In the genomic region with DNA sequence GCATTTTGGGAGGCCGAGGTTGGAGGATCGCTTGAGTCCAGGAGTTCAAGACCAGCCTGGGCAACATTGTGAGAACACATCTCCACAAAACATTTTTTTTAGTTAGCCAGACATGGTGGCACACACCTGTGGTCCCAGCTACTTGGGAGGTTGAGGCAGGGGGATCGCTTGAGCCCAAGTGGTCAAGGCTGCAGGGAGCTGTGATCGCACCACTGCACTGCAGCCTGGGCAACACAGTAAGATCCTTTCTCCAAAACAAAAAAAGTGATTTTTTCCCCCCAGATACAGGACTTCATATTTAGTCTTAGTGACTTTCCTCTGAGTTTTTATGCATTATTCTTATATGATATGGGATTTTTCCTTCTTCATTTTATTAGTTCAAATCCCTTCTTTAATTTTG, we compare ENCODE assay signal across 21 cellular contexts. TPM values are rescaled to one million over a fixed set of nuclear protein-coding genes. Genes with fewer than 3 reads are reported as not detected.
DNase-seq lines count a peak whose midpoint lies in the region; ATAC-seq, FAIRE-seq and TF ChIP-seq lines count a peak whose summit lies in the region.
"Had no signal": no experiment of that assay in that cellular context is flagged by ENCODE, and none has a peak within 500 bp of the region (broad histone marks: within the 10 kb centered on the region; RNA-seq: fewer than 3 reads in every experiment).

No MANE protein-coding gene starts in this region.

- H3K4me2 ChIP-seq in OCI-LY7 (ENCODE audit: low read length) (peak overlapping the region; percentile 41), K562 (ENCODE audit: insufficient read depth, low read length) (no peak overlapping the region)
- H3K4me2 ChIP-seq: A549, GM23338 had no signal

- H3K36me3 ChIP-seq in Caco-2 (ENCODE audit: control insufficient read depth, insufficient read depth, low read length) (0 out of 2 replicates have a peak, but pooled peaks cover 1% of the 10 kb centered on the region), OCI-LY7 (ENCODE audit: insufficient read depth, low read length) (peaks cover 45% of the 10 kb centered on the region), K562 (ENCODE audit: control insufficient read depth, insufficient read depth, low read length) (no peaks in the 10 kb centered on the region)

- no peak overlapping the region for H2AFZ ChIP-seq in OCI-LY7 (ENCODE audit: low read length)
- no peak overlapping the region for H2AFZ ChIP-seq in K562 (ENCODE audit: low read depth, low read length)
- H2AFZ ChIP-seq: GM23338 had no signal

- TF ChIP-seq RAD21 in K562 (CRISPR knock-in tag; conservative IDR thresholded peaks at IDR 0.05 in 1 of 2, IDR thresholded peaks at IDR 0.05 in 1 of 2), result no peak

- peaks cover 31% of the 10 kb centered on the region for H3K4me1 ChIP-seq in Caco-2
- H3K4me1 ChIP-seq in OCI-LY7 (ENCODE audit: insufficient read depth, low read length, poor library complexity, severe bottlenecking), result peaks cover 63% of the 10 kb centered on the region
- H3K4me1 ChIP-seq in K562 (replicated peaks in 1 of 2; ENCODE audit: control insufficient read depth in 2 of 2, insufficient read depth in 2 of 2, low read length in 2 of 2), result peaks cover under 1 to 3% of the 10 kb centered on the region in 2 experiments; a peak in 2 of 5 replicates

- no peaks in the 10 kb centered on the region for H3K27me3 Mint-ChIP-seq in Caco-2 (ENCODE audit: insufficient read depth, unreplicated experiment)
- no peaks in the 10 kb centered on the region for H3K27me3 Mint-ChIP-seq in stimulated activated memory B cell treated with anti-CD40 and anti-IgM and Interleukin-4, amounts not matched to agents 10 μg/mL and 1 μg/mL and 100 μg/mL, for 72 hours
- H3K27me3 Mint-ChIP-seq in osteocyte (ENCODE audit: unreplicated experiment), result no peaks in the 10 kb centered on the region

- DNase-seq in Caco-2 (no peak), OCI-LY7 (ENCODE audit: low spot score) (no peak), K562 (ENCODE audit: extremely low read depth in 1 of 4, low spot score in 3 of 4) (no peak), dermis blood vessel endothelial cell (no peak), osteocyte (ENCODE audit: extremely low spot score, unreplicated experiment) (no peak), DMS153 treated with DMSO at 0.1 percent for 48 hours (lab: John Stamatoyannopoulos, UW; ENCODE audit: unreplicated experiment) (no peak)
- DNase-seq: 8988T; ACHN; C1 segment of cervical spinal cord; CD4-positive, alpha-beta memory T cell; COR-L47; DMS153; DMS79; GF-D8; H9 had no signal

- H3K9me3 ChIP-seq in Caco-2, result no peaks in the 10 kb centered on the region
- no peaks in the 10 kb centered on the region for H3K9me3 ChIP-seq in OCI-LY7 (ENCODE audit: low read length)
- no peaks in the 10 kb centered on the region for H3K9me3 ChIP-seq in K562 (replicated peaks; ENCODE audit: control insufficient read depth, insufficient read depth, low read depth, low read length)
- H3K9me3 ChIP-seq: A549 had no signal

- in situ Hi-C loops in K562 (cut with MboI), result no loop called here

- H3K4me1 Mint-ChIP-seq in Caco-2 (ENCODE audit: low read depth, unreplicated experiment), result peaks cover 12% of the 10 kb centered on the region
- H3K4me1 Mint-ChIP-seq in stimulated activated memory B cell treated with anti-CD40 and anti-IgM and Interleukin-4, amounts not matched to agents 10 μg/mL and 1 μg/mL and 100 μg/mL, for 72 hours, result peaks cover 36% of the 10 kb centered on the region
- peaks cover 2% of the 10 kb centered on the region for H3K4me1 Mint-ChIP-seq in osteocyte (ENCODE audit: unreplicated experiment)
- H3K4me1 Mint-ChIP-seq: H9 had no signal

- H3K79me2 ChIP-seq in OCI-LY7 (ENCODE audit: insufficient read depth, low read depth, low read length) (peaks cover 49% of the 10 kb centered on the region), K562 (ENCODE audit: control insufficient read depth, insufficient read depth, low read length) (no peaks in the 10 kb centered on the region)

- H3K9ac ChIP-seq in K562 (ENCODE audit: insufficient read depth in 1 of 2, low read depth in 2 of 2, low read length in 2 of 2), result no peak overlapping the region

- H3K4me3 ChIP-seq in Caco-2 (ENCODE audit: low read depth, low read length) (no peak overlapping the region), OCI-LY7 (ENCODE audit: low read depth, low read length, poor library complexity, severe bottlenecking) (no peak overlapping the region), K562 (no peak overlapping the region)
- H3K4me3 ChIP-seq: A549, GM23338 had no signal

- no peak for FAIRE-seq in K562 (lab: Jason Lieb, UNC)
- FAIRE-seq: A549, GM12891, GM18507 had no signal

- TF ChIP-seq CTCF in Caco-2 (IDR thresholded peaks at IDR 0.05; ENCODE audit: insufficient read depth in 1 of 2, low read depth in 1 of 2, low read length in 1 of 2, severe bottlenecking in 1 of 2, unreplicated experiment in 1 of 2) (no peak), OCI-LY7 (conservative IDR thresholded peaks at IDR 0.05; ENCODE audit: low read length) (no peak), K562 (IDR thresholded peaks at IDR 0.05 in 2 of 3, conservative IDR thresholded peaks at IDR 0.05 in 1 of 3; ENCODE audit: insufficient read depth in 2 of 3, low read depth in 1 of 3, low read length in 3 of 3) (no peak), osteocyte (IDR thresholded peaks at IDR 0.05) (no peak)

- H3K27ac Mint-ChIP-seq in Caco-2 (ENCODE audit: unreplicated experiment), result peak overlapping the region; percentile 25
- peak overlapping the region; percentile 27 for H3K27ac Mint-ChIP-seq in stimulated activated memory B cell treated with anti-CD40 and anti-IgM and Interleukin-4, amounts not matched to agents 10 μg/mL and 1 μg/mL and 100 μg/mL, for 72 hours
- H3K27ac Mint-ChIP-seq in osteocyte (ENCODE audit: unreplicated experiment), result no peak overlapping the region
- H3K27ac Mint-ChIP-seq: CD4-positive, alpha-beta memory T cell; GM23338 had no signal

- H3K27me3 ChIP-seq in Caco-2 (replicated peaks; ENCODE audit: control insufficient read depth, insufficient read depth, low read length) (no peaks in the 10 kb centered on the region), K562 (ENCODE audit: control insufficient read depth in 2 of 2, insufficient read depth in 2 of 2, low read length in 2 of 2) (no peaks in the 10 kb centered on the region)

- WGBS in K562 (ENCODE audit: insufficient coverage, low coverage, missing lambda C conversion rate), result 37% methylated on average over 3 of the region's 4 CpGs

- H3K27ac ChIP-seq in OCI-LY7 (ENCODE audit: low read depth, low read length, poor library complexity, severe bottlenecking) (peak overlapping the region; percentile 71), K562 (ENCODE audit: extremely low read depth, low read depth, low read length) (no peak overlapping the region)
- H3K27ac ChIP-seq: A549 had no signal

- H3K9me3 Mint-ChIP-seq in Caco-2 (ENCODE audit: unreplicated experiment) (no peaks in the 10 kb centered on the region), osteocyte (ENCODE audit: unreplicated experiment) (no peaks in the 10 kb centered on the region)
- no peaks in the 10 kb centered on the region for H3K9me3 Mint-ChIP-seq in stimulated activated memory B cell treated with anti-CD40 and anti-IgM and Interleukin-4, amounts not matched to agents 10 μg/mL and 1 μg/mL and 100 μg/mL, for 72 hours
- H3K9me3 Mint-ChIP-seq: CD4-positive, alpha-beta memory T cell; GM23338; H9 had no signal

- no peaks in the 10 kb centered on the region for H3K9me1 ChIP-seq in K562 (ENCODE audit: control insufficient read depth, insufficient read depth, low read length)

- H3K36me3 Mint-ChIP-seq in Caco-2 (ENCODE audit: insufficient read depth, unreplicated experiment) (peaks cover 89% of the 10 kb centered on the region), osteocyte (ENCODE audit: unreplicated experiment) (no peaks in the 10 kb centered on the region)
- no peaks in the 10 kb centered on the region for H3K36me3 Mint-ChIP-seq in stimulated activated memory B cell treated with anti-CD40 and anti-IgM and Interleukin-4, amounts not matched to agents 10 μg/mL and 1 μg/mL and 100 μg/mL, for 72 hours
- H3K36me3 Mint-ChIP-seq: CD4-positive, alpha-beta memory T cell had no signal

- H3K4me3 Mint-ChIP-seq in Caco-2 (ENCODE audit: unreplicated experiment) (no peak overlapping the region), osteocyte (ENCODE audit: unreplicated experiment) (no peak overlapping the region)
- H3K4me3 Mint-ChIP-seq in stimulated activated memory B cell treated with anti-CD40 and anti-IgM and Interleukin-4, amounts not matched to agents 10 μg/mL and 1 μg/mL and 100 μg/mL, for 72 hours, result no peak overlapping the region
- H3K4me3 Mint-ChIP-seq: CD4-positive, alpha-beta memory T cell; GM23338; H9 had no signal

- CTCF ChIA-PET in Caco-2 (lab: Charles Lee) (no interaction called here), OCI-LY7 (lab: Charles Lee; ENCODE audit: unreplicated experiment) (no interaction called here), K562 (lab: Yijun Ruan, JAX; ENCODE audit: low intra/inter-chr PET ratio) (no interaction called here)

- no peaks in the 10 kb centered on the region for H3K9me2 ChIP-seq in OCI-LY7 (ENCODE audit: insufficient read depth, low read length)

- POLR2A ChIA-PET in Caco-2 (lab: Charles Lee) (interaction anchor here (0.5 kb wide), 1 partner anchor 32 kb away, joined by 3 read pairs; no protein-coding TSS in a partner anchor), OCI-LY7 (lab: Charles Lee) (interaction anchor here (0.5 to 1.2 kb wide), 4 partner anchors 16 to 218 kb away, joined by 3 to 4 read pairs (median 3); no protein-coding TSS in a partner anchor), K562 (lab: Yijun Ruan, JAX) (no interaction called here)

- BruUV-seq in Caco-2 (replicated peaks; lab: Mats Ljungman, UMichigan), result no TSS peak
- no TSS peak for BruUV-seq in OCI-LY7 (replicated peaks; lab: Mats Ljungman, UMichigan)
- no TSS peak for BruUV-seq in K562 (replicated peaks; lab: Mats Ljungman, UMichigan)

- TF ChIP-seq POLR2A in K562 (conservative IDR thresholded peaks at IDR 0.05), result no peak

- intact Hi-C loops in Caco-2 (cut with micrococcal nuclease; ENCODE audit: unreplicated experiment), result no loop called here
- intact Hi-C loops in OCI-LY7 (cut with micrococcal nuclease; ENCODE audit: unreplicated experiment), result no loop called here
- intact Hi-C loops in K562 (cut with micrococcal nuclease), result no loop called here

- ATAC-seq in K562, result no peak
- ATAC-seq in stimulated activated memory B cell treated with anti-CD40 and anti-IgM and Interleukin-4, amounts not matched to agents 10 μg/mL and 1 μg/mL and 100 μg/mL, for 72 hours, result no peak
- ATAC-seq: A549, GM23338, HCT116 had no signal

- H4K20me1 ChIP-seq in OCI-LY7 (ENCODE audit: insufficient read depth, low read length), result no peaks in the 10 kb centered on the region
- no peaks in the 10 kb centered on the region for H4K20me1 ChIP-seq in K562 (replicated peaks; ENCODE audit: control insufficient read depth, insufficient read depth, low read length)

- TF ChIP-seq EP300 in K562 (IDR thresholded peaks at IDR 0.05; ENCODE audit: low read length), result no peak

RNA-seq across cellular contexts. Expression of gene OXA1L, which starts 20.2 kb away (rescaled TPM):
- total RNA-seq in Caco-2 (2022) (110 and 116 TPM in 2 replicates), OCI-LY7 (2022) (141 and 150 TPM in 2 replicates), K562 (2014; rRNA removed) (145 and 157 TPM in 2 replicates), K562 (2014; rRNA removed; fragmentation: Illumina TruSeq; extraction: Trizol) (99.6 and 100 TPM in 2 replicates), K562 (2015; rRNA removed; fragmentation: Illumina TruSeq; extraction: Trizol) (115 TPM in 2 replicates), K562 (2021) (119 and 125 TPM in 2 replicates), dermis blood vessel endothelial cell (48.8 and 70.6 TPM in 2 replicates), osteocyte (114 and 122 TPM in 2 replicates)
- total RNA-seq in OCI-LY7 (2014; rRNA removed; shearing (Covaris generic)), result 128 and 153 TPM in 2 replicates
- 185 and 201 TPM in 2 replicates for total RNA-seq in K562 (2011; cell fraction: chromatin; rRNA removed; ENCODE audit: low replicate concordance)
- 139 and 158 TPM in 2 replicates for total RNA-seq in K562 (2011; cell fraction: nucleolus; rRNA removed)
- 191 and 256 TPM in 2 replicates for total RNA-seq in K562 (2011; cell fraction: nucleoplasm; rRNA removed)
- polyA plus RNA-seq in K562 (2011; rRNA removed) (166 and 183 TPM in 2 replicates), K562 (2014; fragmentation: Illumina TruSeq; extraction: Trizol) (204 and 210 TPM in 2 replicates), K562 (2014; fragmentation: Nextera tagmentation; extraction: Ambion mirVana) (100 to 1,000 TPM; 137 to 166 TPM), K562 (2014; rRNA removed) (195 and 210 TPM in 2 replicates)
- polyA plus RNA-seq in K562 (2011; cell fraction: cytosol; rRNA removed), result 170 and 202 TPM in 2 replicates
- 331 and 388 TPM in 2 replicates for polyA plus RNA-seq in K562 (2011; cell fraction: nucleus; rRNA removed)
- 129 and 159 TPM in 2 replicates for polyA plus RNA-seq in K562 (2012)
- 103 and 117 TPM in 2 replicates for polyA minus RNA-seq in K562 (2011; rRNA and poly(A)+ RNA removed)
- polyA minus RNA-seq in K562 (2011; cell fraction: cytosol; rRNA and poly(A)+ RNA removed), result 64.9 and 65.9 TPM in 2 replicates
- 81.6 and 132 TPM in 2 replicates for polyA minus RNA-seq in K562 (2011; cell fraction: nucleus; rRNA and poly(A)+ RNA removed)

RNA-seq across cellular contexts. Expression of gene SLC7A7, which starts 28.6 kb away (rescaled TPM):
- total RNA-seq in Caco-2 (2022) (380 and 443 TPM in 2 replicates), OCI-LY7 (2022) (50.0 and 59.2 TPM in 2 replicates), K562 (2014; rRNA removed) (0.41 TPM in 1 of 2 replicates, not detected in the other), K562 (2014; rRNA removed; fragmentation: Illumina TruSeq; extraction: Trizol) (0.07 TPM in 1 of 2 replicates, not detected in the other), K562 (2015; rRNA removed; fragmentation: Illumina TruSeq; extraction: Trizol) (0.11 and 0.14 TPM in 2 replicates), K562 (2021) (0.36 and 0.60 TPM in 2 replicates), dermis blood vessel endothelial cell (4.8 and 8.3 TPM in 2 replicates), osteocyte (1.2 and 1.6 TPM in 2 replicates)
- total RNA-seq in OCI-LY7 (2014; rRNA removed; shearing (Covaris generic)), result 30.6 and 32.7 TPM in 2 replicates
- total RNA-seq in K562 (2011; cell fraction: chromatin; rRNA removed; ENCODE audit: low replicate concordance), result 0.69 and 0.76 TPM in 2 replicates
- 0.33 and 0.53 TPM in 2 replicates for total RNA-seq in K562 (2011; cell fraction: nucleolus; rRNA removed)
- 0.31 and 0.66 TPM in 2 replicates for total RNA-seq in K562 (2011; cell fraction: nucleoplasm; rRNA removed)
- polyA plus RNA-seq in K562 (2011; rRNA removed) (0.38 and 0.45 TPM in 2 replicates), K562 (2014; fragmentation: Illumina TruSeq; extraction: Trizol) (0.22 and 0.46 TPM in 2 replicates), K562 (2014; fragmentation: Nextera tagmentation; extraction: Ambion mirVana) (under 1 TPM; 0.24 to 0.32 TPM), K562 (2014; rRNA removed) (0.68 and 1.0 TPM in 2 replicates)
- polyA plus RNA-seq in K562 (2011; cell fraction: cytosol; rRNA removed), result 0.27 TPM in 2 replicates
- 0.29 and 0.48 TPM in 2 replicates for polyA plus RNA-seq in K562 (2011; cell fraction: nucleus; rRNA removed)
- polyA plus RNA-seq in K562 (2012), result 0.20 and 0.80 TPM in 2 replicates
- polyA minus RNA-seq in K562 (2011; rRNA and poly(A)+ RNA removed), result 0.27 and 0.39 TPM in 2 replicates
- not detected in 2 replicates for polyA minus RNA-seq in K562 (2011; cell fraction: cytosol; rRNA and poly(A)+ RNA removed)
- not detected in 2 replicates for polyA minus RNA-seq in K562 (2011; cell fraction: nucleus; rRNA and poly(A)+ RNA removed)

RNA-seq across cellular contexts. Expression of gene MRPL52, which starts 43.0 kb away (rescaled TPM):
- total RNA-seq in Caco-2 (2022) (149 TPM in 2 replicates), OCI-LY7 (2022) (164 and 181 TPM in 2 replicates), K562 (2014; rRNA removed) (161 and 168 TPM in 2 replicates), K562 (2014; rRNA removed; fragmentation: Illumina TruSeq; extraction: Trizol) (162 and 169 TPM in 2 replicates), K562 (2015; rRNA removed; fragmentation: Illumina TruSeq; extraction: Trizol) (169 and 170 TPM in 2 replicates), K562 (2021) (213 and 214 TPM in 2 replicates), dermis blood vessel endothelial cell (30.1 and 38.1 TPM in 2 replicates), osteocyte (74.3 and 74.7 TPM in 2 replicates)
- 100 and 126 TPM in 2 replicates for total RNA-seq in OCI-LY7 (2014; rRNA removed; shearing (Covaris generic))
- total RNA-seq in K562 (2011; cell fraction: chromatin; rRNA removed; ENCODE audit: low replicate concordance), result 70.4 and 75.8 TPM in 2 replicates
- total RNA-seq in K562 (2011; cell fraction: nucleolus; rRNA removed), result 57.0 and 70.0 TPM in 2 replicates
- total RNA-seq in K562 (2011; cell fraction: nucleoplasm; rRNA removed), result 73.5 and 91.2 TPM in 2 replicates
- polyA plus RNA-seq in K562 (2011; rRNA removed) (107 and 113 TPM in 2 replicates), K562 (2014; fragmentation: Illumina TruSeq; extraction: Trizol) (71.1 and 71.5 TPM in 2 replicates), K562 (2014; fragmentation: Nextera tagmentation; extraction: Ambion mirVana) (10 to 100 TPM; 56.5 to 79.8 TPM), K562 (2014; rRNA removed) (173 and 220 TPM in 2 replicates)
- polyA plus RNA-seq in K562 (2011; cell fraction: cytosol; rRNA removed), result 60.6 and 83.2 TPM in 2 replicates
- polyA plus RNA-seq in K562 (2011; cell fraction: nucleus; rRNA removed), result 55.8 and 68.8 TPM in 2 replicates
- 149 and 246 TPM in 2 replicates for polyA plus RNA-seq in K562 (2012)
- polyA minus RNA-seq in K562 (2011; rRNA and poly(A)+ RNA removed), result 24.4 and 36.8 TPM in 2 replicates
- polyA minus RNA-seq in K562 (2011; cell fraction: cytosol; rRNA and poly(A)+ RNA removed), result 42.3 and 44.0 TPM in 2 replicates
- 20.5 and 28.9 TPM in 2 replicates for polyA minus RNA-seq in K562 (2011; cell fraction: nucleus; rRNA and poly(A)+ RNA removed)

RNA-seq across cellular contexts. Expression of gene MMP14, which starts 49.7 kb away (rescaled TPM):
- total RNA-seq in Caco-2 (2022), result 57.2 and 62.9 TPM in 2 replicates
- 2.8 TPM in 2 replicates for total RNA-seq in OCI-LY7 (2014; rRNA removed; shearing (Covaris generic))
- 9.0 and 11.9 TPM in 2 replicates for total RNA-seq in OCI-LY7 (2022)
- 9.3 and 17.2 TPM in 2 replicates for total RNA-seq in K562 (2011; cell fraction: chromatin; rRNA removed; ENCODE audit: low replicate concordance)
- 8.4 and 8.8 TPM in 2 replicates for total RNA-seq in K562 (2011; cell fraction: nucleolus; rRNA removed)
- 7.2 and 9.0 TPM in 2 replicates for total RNA-seq in K562 (2011; cell fraction: nucleoplasm; rRNA removed)
- total RNA-seq in K562 (2014; rRNA removed), result 0.36 and 0.65 TPM in 2 replicates
- 0.51 and 0.80 TPM in 2 replicates for total RNA-seq in K562 (2014; rRNA removed; fragmentation: Illumina TruSeq; extraction: Trizol)
- total RNA-seq in K562 (2015; rRNA removed; fragmentation: Illumina TruSeq; extraction: Trizol), result 0.94 and 0.98 TPM in 2 replicates
- total RNA-seq in K562 (2021), result 2.3 and 4.5 TPM in 2 replicates
- polyA plus RNA-seq in K562 (2011; rRNA removed), result 2.1 and 2.9 TPM in 2 replicates
- 3.2 and 3.4 TPM in 2 replicates for polyA plus RNA-seq in K562 (2011; cell fraction: cytosol; rRNA removed)
- 15.7 and 30.4 TPM in 2 replicates for polyA plus RNA-seq in K562 (2011; cell fraction: nucleus; rRNA removed)
- polyA plus RNA-seq in K562 (2012), result 1.5 and 4.9 TPM in 2 replicates
- 1.2 and 1.3 TPM in 2 replicates for polyA plus RNA-seq in K562 (2014; fragmentation: Illumina TruSeq; extraction: Trizol)
- not detected for polyA plus RNA-seq in K562 (2014; fragmentation: Nextera tagmentation; extraction: Ambion mirVana)
- polyA plus RNA-seq in K562 (2014; rRNA removed), result 2.8 and 5.8 TPM in 2 replicates
- polyA minus RNA-seq in K562 (2011; rRNA and poly(A)+ RNA removed), result 0.35 and 0.39 TPM in 2 replicates
- 1.0 TPM in 1 of 2 replicates, not detected in the other for polyA minus RNA-seq in K562 (2011; cell fraction: cytosol; rRNA and poly(A)+ RNA removed)
- 2.0 and 2.6 TPM in 2 replicates for polyA minus RNA-seq in K562 (2011; cell fraction: nucleus; rRNA and poly(A)+ RNA removed)
- total RNA-seq in dermis blood vessel endothelial cell, result 73.3 and 138 TPM in 2 replicates
- total RNA-seq in osteocyte, result 490 and 518 TPM in 2 replicates
- polyA plus RNA-seq: CD4-positive, alpha-beta memory T cell had no signal
